ENCODE assay signal across 8 cellular contexts in genomic region chr19:42480335-42481095, GRCh38. TPM values are rescaled to one million over a fixed set of nuclear protein-coding genes. Genes with fewer than 3 reads are reported as not detected.
DNase-seq lines count a peak whose midpoint lies in the region; ATAC-seq and TF ChIP-seq lines count a peak whose summit lies in the region.

No MANE protein-coding gene starts in this region.

- H3K27me3 ChIP-seq in DOHH2 (ENCODE audit: control insufficient read depth, low read length) (no peaks in the 10 kb centered on the region), adipocyte (replicated peaks; ENCODE audit: control insufficient read depth, insufficient read depth, low read length) (peaks cover 9% of the 10 kb centered on the region), muscle layer of duodenum (ENCODE audit: low read depth, low read length) (no peaks in the 10 kb centered on the region), BE2C (no peaks in the 10 kb centered on the region)

- no peaks in the 10 kb centered on the region for H3K79me2 ChIP-seq in DOHH2 (ENCODE audit: control insufficient read depth, low read length)

- TF ChIP-seq CTCF in DOHH2 (IDR thresholded peaks at IDR 0.05; ENCODE audit: low read depth, low read length, poor library complexity, severe bottlenecking) (no peak), BE2C (IDR thresholded peaks at IDR 0.05; ENCODE audit: low read depth, low read length) (no peak)

- H3K4me3 ChIP-seq in DOHH2 (ENCODE audit: low read length): no peak overlapping the region; the same call in 1 of the 2 replicates
- no peak overlapping the region for H3K4me3 ChIP-seq in adipocyte (ENCODE audit: low read length)
- H3K4me3 ChIP-seq in muscle layer of duodenum (ENCODE audit: low read depth in 1 of 2, low read length in 2 of 2): peak overlapping the region in 1 of 2 donors; percentile 11
- no peak overlapping the region for H3K4me3 ChIP-seq in BE2C (ENCODE audit: low read depth, low read length)

- no peak for ATAC-seq in GM18517 (IDR thresholded peaks at IDR 0.05; ENCODE audit: unreplicated experiment)

- H3K27ac ChIP-seq in DOHH2 (ENCODE audit: low read depth, low read length): no peak overlapping the region
- H3K27ac ChIP-seq in muscle layer of duodenum (ENCODE audit: low read length): peak overlapping the region; percentile 21

- H3K9me3 ChIP-seq in DOHH2 (ENCODE audit: control insufficient read depth, insufficient read depth, low read length) (no peaks in the 10 kb centered on the region), adipocyte (ENCODE audit: control insufficient read depth, low read length) (no peaks in the 10 kb centered on the region), muscle layer of duodenum (ENCODE audit: control insufficient read depth in 1 of 2, low read length in 2 of 2) (no peaks in the 10 kb centered on the region), BE2C (no peaks in the 10 kb centered on the region)

- H3K4me1 ChIP-seq in DOHH2 (ENCODE audit: control insufficient read depth, low read length): peaks cover 14% of the 10 kb centered on the region
- peaks cover 4% of the 10 kb centered on the region for H3K4me1 ChIP-seq in adipocyte (ENCODE audit: control insufficient read depth, insufficient read depth, low read length)
- H3K4me1 ChIP-seq in muscle layer of duodenum (ENCODE audit: control insufficient read depth in 1 of 2, insufficient read depth in 2 of 2, low read length in 2 of 2): no peaks in the 10 kb centered on the region
- H3K4me1 ChIP-seq in BE2C: no peaks in the 10 kb centered on the region

- H3K36me3 ChIP-seq in DOHH2 (ENCODE audit: control insufficient read depth, low read length) (no peaks in the 10 kb centered on the region), adipocyte (ENCODE audit: control insufficient read depth, insufficient read depth, low read length, severe bottlenecking) (no peaks in the 10 kb centered on the region), muscle layer of duodenum (ENCODE audit: control insufficient read depth in 1 of 2, insufficient read depth in 2 of 2, low read length in 2 of 2) (no peaks in the 10 kb centered on the region), BE2C (no peaks in the 10 kb centered on the region)

- no peaks in the 10 kb centered on the region for H3F3A ChIP-seq in DOHH2 (ENCODE audit: control insufficient read depth, insufficient read depth)

- H3K4me2 ChIP-seq in DOHH2 (ENCODE audit: low read length): peak overlapping the region; percentile 48

- no peak overlapping the region for H3K9ac ChIP-seq in adipocyte (ENCODE audit: low read length)

- H3K9me2 ChIP-seq in DOHH2 (replicated peaks; ENCODE audit: control insufficient read depth, low read length): no peaks in the 10 kb centered on the region

- DNase-seq in NCI-H460 (ENCODE audit: extremely low read depth, low read depth) (peak; percentile 13), adipocyte (ENCODE audit: low read depth) (peak; percentile 63), BE2C (no peak), NCI-H2196 treated with DMSO at 0.1 percent for 48 hours (lab: John Stamatoyannopoulos, UW; ENCODE audit: unreplicated experiment) (no peak), NCI-H2171 (lab: John Stamatoyannopoulos, UW) (no peak)

- no peaks in the 10 kb centered on the region for H4K20me1 ChIP-seq in DOHH2 (ENCODE audit: control insufficient read depth, insufficient read depth, low read depth, low read length)

RNA-seq across cellular contexts. Expression of gene CXCL17, which starts 37.8 kb away (rescaled TPM):
- total RNA-seq in NCI-H460 (2014; rRNA removed; shearing (Covaris generic)): not detected in 2 replicates
- polyA plus RNA-seq in NCI-H460 (2014; cell fraction: nucleus; rRNA removed): not detected in 2 replicates
- polyA plus RNA-seq in BE2C (2012; ENCODE audit: insufficient read depth, insufficient read length, low read depth): not detected

RNA-seq across cellular contexts. Expression of gene CEACAM1, which starts 47.8 kb away (rescaled TPM):
- total RNA-seq in NCI-H460 (2014; rRNA removed; shearing (Covaris generic)): 0.06 and 0.12 TPM in 2 replicates
- polyA plus RNA-seq in NCI-H460 (2014; cell fraction: nucleus; rRNA removed): not detected in 2 replicates
- not detected for polyA plus RNA-seq in BE2C (2012; ENCODE audit: insufficient read depth, insufficient read length, low read depth)

RNA-seq across cellular contexts. Expression of gene LIPE, which starts 53.3 kb away (rescaled TPM):
- total RNA-seq in NCI-H460 (2014; rRNA removed; shearing (Covaris generic)): 0.87 and 1.5 TPM in 2 replicates
- polyA plus RNA-seq in NCI-H460 (2014; cell fraction: nucleus; rRNA removed): 0.14 and 0.16 TPM in 2 replicates
- polyA plus RNA-seq in BE2C (2012; ENCODE audit: insufficient read depth, insufficient read length, low read depth): 14.8 TPM

Comparison
In these comparisons a context has a peak if more than half of its experiments do, and no peak if none do; other contexts are left out.
1. DNase-seq: peak in NCI-H460 (single experiment) and adipocyte (single experiment); none in BE2C (single experiment), NCI-H2196 treated with DMSO at 0.1 percent for 48 hours (single experiment) and NCI-H2171 (single experiment).